18 cellular contexts compared by ENCODE assay signal in genomic region chr20:1286267-1287036, GRCh38. TPM values are rescaled to one million over a fixed set of nuclear protein-coding genes. Genes with fewer than 3 reads are reported as not detected.
DNase-seq lines count a peak whose midpoint lies in the region; ATAC-seq lines count a peak whose summit lies in the region.
"Had no signal": no experiment of that assay in that cellular context is flagged by ENCODE, and none has a peak within 500 bp of the region (broad histone marks: within the 10 kb centered on the region; RNA-seq: fewer than 3 reads in every experiment).

No MANE protein-coding gene starts in this region.

- POLR2A ChIA-PET in naive thymus-derived CD8-positive, alpha-beta T cell (lab: Charles Lee) = interaction anchor here (0.7 to 2.5 kb wide), 9 partner anchors 8 to 1922 kb away, joined by 3 to 19 read pairs (median 5); partner anchors contain the start of gene SNPH

- no peak overlapping the region for H3K4me3 Mint-ChIP-seq in activated CD8-positive, alpha-beta memory T cell treated with anti-CD3 and anti-CD28 coated beads, Interleukin-2, amount 10 ng/mL, durations not matched to agents 7 days and 5 days
- peak overlapping the region; percentile 61 to 94 (median 82) for H3K4me3 Mint-ChIP-seq in naive thymus-derived CD8-positive, alpha-beta T cell
- H3K4me3 Mint-ChIP-seq: dendritic cell treated with granulocyte-macrophage colony-stimulating factor and Interleukin-4, amounts not matched to agents 40 ng/mL and 50 ng/mL, for 4 days; mesothelial cell of epicardium had no signal

- CTCF ChIA-PET in activated CD8-positive, alpha-beta memory T cell treated with anti-CD3 and anti-CD28 coated beads, Interleukin-2, amount 10 ng/mL, durations not matched to agents 7 days and 5 days (lab: Charles Lee) = interaction anchor here (1.0 to 1.7 kb wide), 4 partner anchors 13 to 106 kb away, joined by 3 to 5 read pairs (median 4); no protein-coding TSS in a partner anchor

- DNase-seq in activated CD8-positive, alpha-beta memory T cell treated with anti-CD3 and anti-CD28 coated beads, Interleukin-2, amount 10 ng/mL, durations not matched to agents 7 days and 5 days = no peak
- no peak for DNase-seq in activated CD8-positive, alpha-beta memory T cell treated with anti-CD3 and anti-CD28 coated beads, Interleukin-2, amount 50 U/mL, for 48 hours
- peak in 1 of 2 donors; percentile 18 for DNase-seq in activated naive CD4-positive, alpha-beta T cell treated with anti-CD3 and anti-CD28 coated beads, Interleukin-2, amount 50 U/mL, for 72 hours (ENCODE audit: low spot score in 2 of 2)
- peak in 9 of 10 donors; percentile 24 to 78 (median 51) for DNase-seq in naive thymus-derived CD8-positive, alpha-beta T cell
- no peak for DNase-seq in NCI-H2081 (lab: John Stamatoyannopoulos, UW)
- no peak for DNase-seq in midbrain (lab: John Stamatoyannopoulos, UW)
- DNase-seq in NCI-H1436 (lab: John Stamatoyannopoulos, UW) = no peak
- DNase-seq: GDM1; MG63; NCI-H2029 treated with DMSO at 0.1 percent for 48 hours; NCI-H510A treated with DMSO at 0.1 percent for 48 hours; stimulated activated CD4-positive, alpha-beta T cell treated with anti-CD3 and anti-CD28 coated beads, Interleukin-4, amount 100 ng/mL, for 24 hours; upper lobe of right lung had no signal

- no peaks in the 10 kb centered on the region for H3K9me3 ChIP-seq in KOPT-K1 (ENCODE audit: insufficient read depth, low read length, poor library complexity, severe bottlenecking)
- H3K9me3 ChIP-seq: MG63, SJCRH30, upper lobe of right lung had no signal

- peaks cover 21% of the 10 kb centered on the region for H3K4me1 Mint-ChIP-seq in activated CD8-positive, alpha-beta memory T cell treated with anti-CD3 and anti-CD28 coated beads, Interleukin-2, amount 10 ng/mL, durations not matched to agents 7 days and 5 days
- H3K4me1 Mint-ChIP-seq in naive thymus-derived CD8-positive, alpha-beta T cell = peaks cover 47 to 78% (median 76%) of the 10 kb centered on the region in 4 donors
- H3K4me1 Mint-ChIP-seq: mesothelial cell of epicardium had no signal

- peak overlapping the region; percentile 13 for H3K27ac Mint-ChIP-seq in activated CD8-positive, alpha-beta memory T cell treated with anti-CD3 and anti-CD28 coated beads, Interleukin-2, amount 10 ng/mL, durations not matched to agents 7 days and 5 days
- H3K27ac Mint-ChIP-seq in activated naive CD4-positive, alpha-beta T cell treated with anti-CD3 and anti-CD28 coated beads, Interleukin-2, amount 50 U/mL, for 72 hours = peak overlapping the region; percentile 44 to 73
- H3K27ac Mint-ChIP-seq in naive thymus-derived CD8-positive, alpha-beta T cell = peak overlapping the region; percentile 91 to 97 (median 96)
- H3K27ac Mint-ChIP-seq: dendritic cell treated with granulocyte-macrophage colony-stimulating factor and Interleukin-4, amounts not matched to agents 40 ng/mL and 50 ng/mL, for 4 days; mesothelial cell of epicardium had no signal

- H3K36me3 ChIP-seq in KOPT-K1 (ENCODE audit: insufficient read depth, low read length) = no peaks in the 10 kb centered on the region
- H3K36me3 ChIP-seq: MG63, SJCRH30, upper lobe of right lung had no signal

- H3K9me3 Mint-ChIP-seq in activated CD8-positive, alpha-beta memory T cell treated with anti-CD3 and anti-CD28 coated beads, Interleukin-2, amount 10 ng/mL, durations not matched to agents 7 days and 5 days (ENCODE audit: low read depth) = no peaks in the 10 kb centered on the region
- no peaks in the 10 kb centered on the region for H3K9me3 Mint-ChIP-seq in activated naive CD4-positive, alpha-beta T cell treated with anti-CD3 and anti-CD28 coated beads, Interleukin-2, amount 50 U/mL, for 72 hours
- H3K9me3 Mint-ChIP-seq in naive thymus-derived CD8-positive, alpha-beta T cell = no peaks in the 10 kb centered on the region
- H3K9me3 Mint-ChIP-seq: dendritic cell treated with granulocyte-macrophage colony-stimulating factor and Interleukin-4, amounts not matched to agents 40 ng/mL and 50 ng/mL, for 4 days; mesothelial cell of epicardium had no signal

- peak overlapping the region; percentile 24 for H3K27ac ChIP-seq in KOPT-K1 (ENCODE audit: low read depth, low read length, poor library complexity, severe bottlenecking)
- H3K27ac ChIP-seq: SJCRH30, upper lobe of right lung had no signal

- peak; percentile 33 for ATAC-seq in activated CD8-positive, alpha-beta memory T cell treated with anti-CD3 and anti-CD28 coated beads, Interleukin-2, amount 10 ng/mL, durations not matched to agents 7 days and 5 days
- ATAC-seq in activated naive CD4-positive, alpha-beta T cell treated with anti-CD3 and anti-CD28 coated beads, Interleukin-2, amount 50 U/mL, for 72 hours = peak; percentile 24 to 49
- ATAC-seq in naive thymus-derived CD8-positive, alpha-beta T cell = peak; percentile 83 to 88
- ATAC-seq: esophagus mucosa, upper lobe of right lung had no signal

- no peaks in the 10 kb centered on the region for H3K27me3 Mint-ChIP-seq in activated CD8-positive, alpha-beta memory T cell treated with anti-CD3 and anti-CD28 coated beads, Interleukin-2, amount 10 ng/mL, durations not matched to agents 7 days and 5 days
- no peaks in the 10 kb centered on the region for H3K27me3 Mint-ChIP-seq in naive thymus-derived CD8-positive, alpha-beta T cell

- no peaks in the 10 kb centered on the region for H3K36me3 Mint-ChIP-seq in activated CD8-positive, alpha-beta memory T cell treated with anti-CD3 and anti-CD28 coated beads, Interleukin-2, amount 10 ng/mL, durations not matched to agents 7 days and 5 days
- H3K36me3 Mint-ChIP-seq in activated naive CD4-positive, alpha-beta T cell treated with anti-CD3 and anti-CD28 coated beads, Interleukin-2, amount 50 U/mL, for 72 hours = no peaks in the 10 kb centered on the region
- H3K36me3 Mint-ChIP-seq in naive thymus-derived CD8-positive, alpha-beta T cell = peaks cover 0 to 14% (median 6%) of the 10 kb centered on the region in 3 donors
- H3K36me3 Mint-ChIP-seq: mesothelial cell of epicardium had no signal

RNA-seq across cellular contexts. Expression of gene SNPH, which starts 20.4 kb away (rescaled TPM):
- 1 to 10 TPM; 3.6 to 4.2 TPM for total RNA-seq in activated CD8-positive, alpha-beta memory T cell treated with anti-CD3 and anti-CD28 coated beads, Interleukin-2, amount 10 ng/mL, durations not matched to agents 7 days and 5 days
- total RNA-seq in activated naive CD4-positive, alpha-beta T cell treated with anti-CD3 and anti-CD28 coated beads, Interleukin-2, amount 50 U/mL, for 72 hours = 1 to 10 TPM; 3.2 to 4.8 TPM
- 10 to 100 TPM; 25.7 to 26.6 TPM for total RNA-seq in naive thymus-derived CD8-positive, alpha-beta T cell
- 10 to 100 TPM in 1 of 3 donors, 1 to 10 TPM in 2; 5.2 to 13.5 (median 6.3) TPM for polyA plus RNA-seq in naive thymus-derived CD8-positive, alpha-beta T cell

RNA-seq across cellular contexts. Expression of gene SDCBP2, which starts 42.5 kb away (rescaled TPM):
- 1 to 10 TPM; 2.1 to 4.3 TPM for total RNA-seq in activated CD8-positive, alpha-beta memory T cell treated with anti-CD3 and anti-CD28 coated beads, Interleukin-2, amount 10 ng/mL, durations not matched to agents 7 days and 5 days
- total RNA-seq in activated naive CD4-positive, alpha-beta T cell treated with anti-CD3 and anti-CD28 coated beads, Interleukin-2, amount 50 U/mL, for 72 hours = 10 to 100 TPM in 1 of 2 donors, 1 to 10 TPM in 1; 4.9 to 18.5 TPM
- 1 to 10 TPM; 2.7 to 3.3 TPM for total RNA-seq in naive thymus-derived CD8-positive, alpha-beta T cell
- polyA plus RNA-seq in naive thymus-derived CD8-positive, alpha-beta T cell = 1 to 10 TPM in 1 of 3 donors, under 1 TPM in 2; 0.81 to 1.5 (median 0.98) TPM

Comparison
In these comparisons a context has a peak if more than half of its experiments do, and no peak if none do; other contexts are left out.
1. ATAC-seq: peak in every context shown above with its lines; median percentile 86 in naive thymus-derived CD8-positive, alpha-beta T cell; 36 in activated naive CD4-positive, alpha-beta T cell treated with anti-CD3 and anti-CD28 coated beads, Interleukin-2, amount 50 U/mL, for 72 hours; 33 in activated CD8-positive, alpha-beta memory T cell treated with anti-CD3 and anti-CD28 coated beads, Interleukin-2, amount 10 ng/mL, durations not matched to agents 7 days and 5 days.
2. DNase-seq: peak in naive thymus-derived CD8-positive, alpha-beta T cell (9 of 10); none in activated CD8-positive, alpha-beta memory T cell treated with anti-CD3 and anti-CD28 coated beads, Interleukin-2, amount 10 ng/mL, durations not matched to agents 7 days and 5 days (single experiment), activated CD8-positive, alpha-beta memory T cell treated with anti-CD3 and anti-CD28 coated beads, Interleukin-2, amount 50 U/mL, for 48 hours (single experiment), NCI-H2081 (0 of 2), midbrain (single experiment) and NCI-H1436 (single experiment).
3. H3K27ac Mint-ChIP-seq: peak in every context shown above with its lines; median percentile 96 in naive thymus-derived CD8-positive, alpha-beta T cell; 58 in activated naive CD4-positive, alpha-beta T cell treated with anti-CD3 and anti-CD28 coated beads, Interleukin-2, amount 50 U/mL, for 72 hours; 13 in activated CD8-positive, alpha-beta memory T cell treated with anti-CD3 and anti-CD28 coated beads, Interleukin-2, amount 10 ng/mL, durations not matched to agents 7 days and 5 days.
4. RNA of gene SNPH, which starts 20.4 kb away (total RNA-seq): 25.7 to 26.6 TPM in naive thymus-derived CD8-positive, alpha-beta T cell; 3.2 to 4.8 TPM in activated naive CD4-positive, alpha-beta T cell treated with anti-CD3 and anti-CD28 coated beads, Interleukin-2, amount 50 U/mL, for 72 hours and 3.6 to 4.2 TPM in activated CD8-positive, alpha-beta memory T cell treated with anti-CD3 and anti-CD28 coated beads, Interleukin-2, amount 10 ng/mL, durations not matched to agents 7 days and 5 days; every median in the first group is over 4 times any median in the second.